In genomic region chrX:46381630-46382029, GRCh38 we compare ENCODE assay signal across 10 cellular contexts.
DNase-seq lines count a peak whose midpoint lies in the region; ATAC-seq, FAIRE-seq and TF ChIP-seq lines count a peak whose summit lies in the region.
"Had no signal": no experiment of that assay in that cellular context is flagged by ENCODE, and none has a peak within 500 bp of the region (broad histone marks: within the 10 kb centered on the region; RNA-seq: fewer than 3 reads in every experiment).

No MANE protein-coding gene starts in this region.

- H2BK20ac ChIP-seq in H1 (ENCODE audit: low read length), result no peak overlapping the region

- no peak overlapping the region for H2BK15ac ChIP-seq in H1 (ENCODE audit: low read length)

- H3K36me3 Mint-ChIP-seq in Calu3 (ENCODE audit: insufficient read depth, unreplicated experiment), result no peaks in the 10 kb centered on the region

- H3K27ac Mint-ChIP-seq in Calu3 (ENCODE audit: unreplicated experiment), result no peak overlapping the region
- H3K27ac Mint-ChIP-seq: IgD-negative memory B cell had no signal

- no peak overlapping the region for H2BK120ac ChIP-seq in H1 (replicated peaks; ENCODE audit: low read depth, low read length)

- no peak overlapping the region for H3K4me3 ChIP-seq in GM23248
- no peak overlapping the region for H3K4me3 ChIP-seq in H1 (ENCODE audit: extremely low read depth in 1 of 4, insufficient read depth in 2 of 4, low read depth in 3 of 4, low read length in 4 of 4)
- H3K4me3 ChIP-seq: thoracic aorta had no signal

- no peak overlapping the region for H4K5ac ChIP-seq in H1 (ENCODE audit: insufficient read length, low read depth, low read length)

- no peak overlapping the region for H3K4me3 Mint-ChIP-seq in Calu3 (ENCODE audit: low read depth, unreplicated experiment)
- H3K4me3 Mint-ChIP-seq: IgD-negative memory B cell had no signal

- no peak for TF ChIP-seq POLR2A in H1 (IDR thresholded peaks at IDR 0.05; ENCODE audit: control extremely low read depth in 1 of 2, low read depth in 2 of 2, low read length in 2 of 2)

- no peak overlapping the region for H2AFZ ChIP-seq in GM23248
- no peak overlapping the region for H2AFZ ChIP-seq in H1 (ENCODE audit: low read length)

- intact Hi-C loops in Calu3 (cut with micrococcal nuclease; ENCODE audit: unreplicated experiment), result loop anchor here (5.0 kb wide), 1 partner anchor 416 kb away; no protein-coding TSS in a partner anchor

- no peak for ATAC-seq in GM18861 (IDR thresholded peaks at IDR 0.05; ENCODE audit: unreplicated experiment)

- DNase-seq in Calu3, result peak; percentile 53
- peak; percentile 35 for DNase-seq in GM23248
- DNase-seq in SK-N-DZ (ENCODE audit: low spot score), result peak; percentile 7
- peak in 1 of 2 experiments; percentile 46 for DNase-seq in H1 (ENCODE audit: low read depth in 1 of 2, low spot score in 2 of 2)
- DNase-seq in stimulated activated CD4-positive, alpha-beta T cell treated with anti-CD3 and anti-CD28 coated beads, Interleukin-4, amount 100 ng/mL, for 1 hour, result peak; percentile 33
- DNase-seq in NCI-H2081 treated with DMSO at 0.1 percent for 48 hours (lab: John Stamatoyannopoulos, UW), result no peak
- no peak for DNase-seq in NCI-H128 (lab: John Stamatoyannopoulos, UW; ENCODE audit: unreplicated experiment)

- no peaks in the 10 kb centered on the region for H3K27me3 ChIP-seq in GM23248 (replicated peaks; ENCODE audit: insufficient read depth)
- H3K27me3 ChIP-seq in H1 (replicated peaks in 1 of 4; ENCODE audit: control insufficient read depth in 3 of 4, extremely low read depth in 1 of 4, insufficient read depth in 3 of 4, low read length in 3 of 4), result no peaks in the 10 kb centered on the region

- H3K9me3 Mint-ChIP-seq in Calu3 (ENCODE audit: low read depth, unreplicated experiment), result peaks cover 5% of the 10 kb centered on the region
- H3K9me3 Mint-ChIP-seq: IgD-negative memory B cell had no signal

- no peak overlapping the region for H2BK12ac ChIP-seq in H1 (ENCODE audit: low read depth, low read length)

- H3F3A ChIP-seq in GM23248 (ENCODE audit: insufficient read depth), result no peaks in the 10 kb centered on the region

- no peak overlapping the region for H3K14ac ChIP-seq in H1 (ENCODE audit: insufficient read length)

- H3K4me1 Mint-ChIP-seq in Calu3 (ENCODE audit: low read depth, unreplicated experiment), result peaks cover 22% of the 10 kb centered on the region

- 94 to 95% methylated on average over 2 of the region's 2 CpGs for WGBS in GM23248 (ENCODE audit: low coverage in 1 of 2, low lambda C conversion rate in 2 of 2, missing lambda C conversion rate in 2 of 2), 2 experiments
- WGBS in H1 (ENCODE audit: extremely low coverage in 1 of 2, insufficient coverage in 1 of 2, insufficient read length in 1 of 2, insufficient replicate concordance in 2 of 2, low coverage in 1 of 2, low lambda C conversion rate in 2 of 2, missing lambda C conversion rate in 1 of 2), 2 experiments, result 52% methylated on average over 2 of the region's 2 CpGs; no CpG with 5 or more reads in 1 of the 2 experiments

- no peak overlapping the region for H3K27ac ChIP-seq in GM23248
- H3K27ac ChIP-seq in H1 (ENCODE audit: low read depth, low read length), result no peak overlapping the region
- H3K27ac ChIP-seq: thoracic aorta had no signal

- no peak overlapping the region for H3K23ac ChIP-seq in H1 (ENCODE audit: insufficient read length)

- H3K9me3 ChIP-seq in GM23248 (ENCODE audit: low read depth) (no peaks in the 10 kb centered on the region), H1 (ENCODE audit: insufficient read depth in 2 of 2, low read depth in 1 of 2, low read length in 1 of 2) (no peaks in the 10 kb centered on the region)
- H3K9me3 ChIP-seq: thoracic aorta had no signal

- no peak overlapping the region for H3K4ac ChIP-seq in H1 (replicated peaks; ENCODE audit: insufficient read length, low read depth, low read length)

- H3K9ac ChIP-seq in GM23248 (no peak overlapping the region), H1 (replicated peaks in 1 of 4; ENCODE audit: extremely low read depth in 1 of 4, low read depth in 3 of 4, low read length in 3 of 4) (no peak overlapping the region)

- TF ChIP-seq CTCF in Calu3 (IDR thresholded peaks at IDR 0.05; ENCODE audit: unreplicated experiment) (no peak), H1 (IDR thresholded peaks at IDR 0.05; ENCODE audit: control extremely low read depth in 1 of 3, insufficient read depth in 1 of 3, low read depth in 1 of 3, low read length in 3 of 3) (peak; percentile 43 to 62 (median 60))

- no peaks in the 10 kb centered on the region for H3K79me1 ChIP-seq in H1 (ENCODE audit: low read depth, low read length)

- no peak overlapping the region for H2BK5ac ChIP-seq in H1 (ENCODE audit: low read depth, low read length)

- peak; percentile 60 to 71 for TF ChIP-seq RAD21 in H1 (IDR thresholded peaks at IDR 0.05 in 1 of 2, conservative IDR thresholded peaks at IDR 0.05 in 1 of 2; ENCODE audit: low read depth in 2 of 2, low read length in 2 of 2)

- no peaks in the 10 kb centered on the region for H3K27me3 Mint-ChIP-seq in Calu3 (ENCODE audit: unreplicated experiment)
- H3K27me3 Mint-ChIP-seq: IgD-negative memory B cell had no signal

- no peaks in the 10 kb centered on the region for H3K23me2 ChIP-seq in H1 (ENCODE audit: low read depth, low read length)

- POLR2A ChIA-PET in H1 (lab: Charles Lee; ENCODE audit: partially characterized antibody), result no interaction called here

- H3K4me2 ChIP-seq in GM23248 (ENCODE audit: unreplicated experiment) (no peak overlapping the region), H1 (ENCODE audit: insufficient read depth in 1 of 2, low read depth in 2 of 2, low read length in 2 of 2) (no peak overlapping the region)

- no peak for FAIRE-seq in H1 (lab: Jason Lieb, UNC)

- H4K20me1 ChIP-seq in GM23248 (ENCODE audit: insufficient read depth), result no peaks in the 10 kb centered on the region
- no peaks in the 10 kb centered on the region for H4K20me1 ChIP-seq in H1 (replicated peaks in 1 of 2; ENCODE audit: control insufficient read depth in 1 of 2, insufficient read depth in 2 of 2, low read length in 2 of 2)

- in situ Hi-C loops in GM23248 (cut with MboI), result no loop called here

- TF ChIP-seq EP300 in H1 (IDR thresholded peaks at IDR 0.05; ENCODE audit: borderline replicate concordance in 1 of 2, low read depth in 2 of 2, low read length in 2 of 2), result no peak

- H3K9me2 ChIP-seq in GM23248 (ENCODE audit: insufficient read depth), result no peaks in the 10 kb centered on the region

- no peaks in the 10 kb centered on the region for H3K4me1 ChIP-seq in GM23248 (ENCODE audit: insufficient read depth)
- H3K4me1 ChIP-seq in H1 (replicated peaks in 1 of 4; ENCODE audit: control insufficient read depth in 3 of 4, insufficient read depth in 4 of 4, low read length in 3 of 4), result no peaks in the 10 kb centered on the region

- H4K91ac ChIP-seq in H1 (replicated peaks; ENCODE audit: insufficient read length, low read length), result no peak overlapping the region

- H3K18ac ChIP-seq in H1 (ENCODE audit: extremely low read depth, low read length), result no peak overlapping the region

- H3K79me2 ChIP-seq in GM23248 (ENCODE audit: insufficient read depth) (no peaks in the 10 kb centered on the region), H1 (ENCODE audit: control insufficient read depth in 1 of 2, insufficient read depth in 2 of 2, low read length in 2 of 2) (no peaks in the 10 kb centered on the region)

- H2AK5ac ChIP-seq in H1 (ENCODE audit: low read depth, low read length), result no peak overlapping the region

- H3K36me3 ChIP-seq in GM23248 (ENCODE audit: low read depth) (no peaks in the 10 kb centered on the region), H1 (ENCODE audit: control insufficient read depth in 2 of 4, insufficient read depth in 4 of 4, low read length in 3 of 4) (no peaks in the 10 kb centered on the region)
- H3K36me3 ChIP-seq: thoracic aorta had no signal

- no peak overlapping the region for H3K56ac ChIP-seq in H1 (replicated peaks; ENCODE audit: insufficient read length, low read depth, low read length)

- no peak overlapping the region for H4K8ac ChIP-seq in H1 (ENCODE audit: extremely low read depth, insufficient read depth, low read length)

- BruUV-seq in Calu3 (replicated peaks; lab: Mats Ljungman, UMichigan), result no TSS peak

- CTCF ChIA-PET in Calu3 (lab: Charles Lee) (interaction anchor here (0.6 to 1.1 kb wide), 4 partner anchors 17 to 745 kb away, joined by 3 to 7 read pairs (median 3); no protein-coding TSS in a partner anchor), H1 (lab: Charles Lee; ENCODE audit: partially characterized antibody) (interaction anchor here (0.6 to 1.8 kb wide), 6 partner anchors 9 to 505 kb away, joined by 3 to 9 read pairs (median 3); no protein-coding TSS in a partner anchor)

TF ChIP-seq in H1, 55 proteins besides CTCF, POLR2A, EP300 and RAD21:
- TF ChIP-seq MAX (IDR thresholded peaks at IDR 0.05) (no peak), NANOG (IDR thresholded peaks at IDR 0.05; ENCODE audit: insufficient read depth, low read depth, low read length, poor library complexity, severe bottlenecking) (no peak), SIRT6 (IDR thresholded peaks at IDR 0.05; ENCODE audit: low read length) (no peak)
TF ChIP-seq in H1: peak in this region for 0.

Comparison
In these comparisons a context has a peak if more than half of its experiments do, and no peak if none do; other contexts are left out.
1. DNase-seq: peak in Calu3 (single experiment), GM23248 (single experiment), SK-N-DZ (single experiment) and stimulated activated CD4-positive, alpha-beta T cell treated with anti-CD3 and anti-CD28 coated beads, Interleukin-4, amount 100 ng/mL, for 1 hour (single experiment); none in NCI-H2081 treated with DMSO at 0.1 percent for 48 hours (single experiment) and NCI-H128 (single experiment).